Comparison of ENCODE assay signal across 1 cellular context in genomic region chr12:2963760-2964292, GRCh38.
TF ChIP-seq lines count a peak whose summit lies in the region.

No MANE protein-coding gene starts in this region.

TF ChIP-seq in HepG2, 621 proteins besides CTCF, POLR2A, EP300 and RAD21 (continued from another document):
- TF ChIP-seq, protein P1, sequence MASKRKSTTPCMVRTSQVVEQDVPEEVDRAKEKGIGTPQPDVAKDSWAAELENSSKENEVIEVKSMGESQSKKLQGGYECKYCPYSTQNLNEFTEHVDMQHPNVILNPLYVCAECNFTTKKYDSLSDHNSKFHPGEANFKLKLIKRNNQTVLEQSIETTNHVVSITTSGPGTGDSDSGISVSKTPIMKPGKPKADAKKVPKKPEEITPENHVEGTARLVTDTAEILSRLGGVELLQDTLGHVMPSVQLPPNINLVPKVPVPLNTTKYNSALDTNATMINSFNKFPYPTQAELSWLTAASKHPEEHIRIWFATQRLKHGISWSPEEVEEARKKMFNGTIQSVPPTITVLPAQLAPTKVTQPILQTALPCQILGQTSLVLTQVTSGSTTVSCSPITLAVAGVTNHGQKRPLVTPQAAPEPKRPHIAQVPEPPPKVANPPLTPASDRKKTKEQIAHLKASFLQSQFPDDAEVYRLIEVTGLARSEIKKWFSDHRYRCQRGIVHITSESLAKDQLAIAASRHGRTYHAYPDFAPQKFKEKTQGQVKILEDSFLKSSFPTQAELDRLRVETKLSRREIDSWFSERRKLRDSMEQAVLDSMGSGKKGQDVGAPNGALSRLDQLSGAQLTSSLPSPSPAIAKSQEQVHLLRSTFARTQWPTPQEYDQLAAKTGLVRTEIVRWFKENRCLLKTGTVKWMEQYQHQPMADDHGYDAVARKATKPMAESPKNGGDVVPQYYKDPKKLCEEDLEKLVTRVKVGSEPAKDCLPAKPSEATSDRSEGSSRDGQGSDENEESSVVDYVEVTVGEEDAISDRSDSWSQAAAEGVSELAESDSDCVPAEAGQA (IDR thresholded peaks at IDR 0.05; ENCODE audit: low read depth), result no peak
- TF ChIP-seq, protein P1 (CRISPR knock-in tag; IDR thresholded peaks at IDR 0.05; ENCODE audit: borderline replicate concordance), result no peak
- TF ChIP-seq, protein P2, sequence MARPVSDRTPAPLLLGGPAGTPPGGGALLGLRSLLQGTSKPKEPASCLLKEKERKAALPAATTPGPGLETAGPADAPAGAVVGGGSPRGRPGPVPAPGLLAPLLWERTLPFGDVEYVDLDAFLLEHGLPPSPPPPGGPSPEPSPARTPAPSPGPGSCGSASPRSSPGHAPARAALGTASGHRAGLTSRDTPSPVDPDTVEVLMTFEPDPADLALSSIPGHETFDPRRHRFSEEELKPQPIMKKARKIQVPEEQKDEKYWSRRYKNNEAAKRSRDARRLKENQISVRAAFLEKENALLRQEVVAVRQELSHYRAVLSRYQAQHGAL (CRISPR knock-in tag; IDR thresholded peaks at IDR 0.05; ENCODE audit: not compliant biosample characterization), result no peak
- TF ChIP-seq AGO2 (optimal IDR thresholded peaks at IDR 0.05; ENCODE audit: low read depth, low read length) (peak; percentile 64), ZNF333 (CRISPR knock-in tag; IDR thresholded peaks at IDR 0.05; ENCODE audit: borderline replicate concordance) (no peak), MAFF (IDR thresholded peaks at IDR 0.05; ENCODE audit: low read depth, low read length) (no peak), SP5 (CRISPR knock-in tag; IDR thresholded peaks at IDR 0.05; ENCODE audit: borderline replicate concordance, low read depth) (peak; percentile 71), ZNF563 (CRISPR knock-in tag; IDR thresholded peaks at IDR 0.05) (peak; percentile 30; the same call in 1 of the 2 replicates), ZNF205 (CRISPR knock-in tag; IDR thresholded peaks at IDR 0.05) (no peak), SKIL (CRISPR knock-in tag; IDR thresholded peaks at IDR 0.05; ENCODE audit: borderline replicate concordance) (0 out of 2 replicates have a peak, but pooled peaks have one; percentile 37), SOX13 (IDR thresholded peaks at IDR 0.05) (peak; percentile 75; the same call in 1 of the 2 replicates), SOX13 (CRISPR knock-in tag; conservative IDR thresholded peaks at IDR 0.05 in 1 of 2, IDR thresholded peaks at IDR 0.05 in 1 of 2) (peak in 1 of 2 experiments; percentile 77; a peak in 2 of 4 replicates), ZNF530 (CRISPR knock-in tag; IDR thresholded peaks at IDR 0.05; ENCODE audit: low read depth) (no peak), ZNF430 (CRISPR knock-in tag; IDR thresholded peaks at IDR 0.05) (peak; percentile 48; the same call in 1 of the 2 replicates), ZNF761 (CRISPR knock-in tag; conservative IDR thresholded peaks at IDR 0.05) (peak; percentile 56; the same call in 1 of the 2 replicates), TAF1 (CRISPR knock-in tag; IDR thresholded peaks at IDR 0.05) (peak; percentile 54; the same call in 1 of the 2 replicates), PATZ1 (CRISPR knock-in tag; IDR thresholded peaks at IDR 0.05) (peak; percentile 83; the same call in 1 of the 2 replicates), HNF4G (IDR thresholded peaks at IDR 0.05; ENCODE audit: borderline replicate concordance, low read depth, low read length) (peak; percentile 50; the same call in 1 of the 2 replicates), HNF4G (CRISPR knock-in tag; IDR thresholded peaks at IDR 0.05; ENCODE audit: borderline replicate concordance, low read depth) (no peak), ZNF136 (CRISPR knock-in tag; IDR thresholded peaks at IDR 0.05; ENCODE audit: low read depth) (peak; percentile 19; the same call in 1 of the 2 replicates), CEBPG (CRISPR knock-in tag; IDR thresholded peaks at IDR 0.05) (peak; percentile 24; the same call in 1 of the 2 replicates), POLR2G (IDR thresholded peaks at IDR 0.05; ENCODE audit: low read depth, low read length) (peak; percentile 66), RARA (CRISPR knock-in tag; IDR thresholded peaks at IDR 0.05) (peak; percentile 78), GABPB1 (CRISPR knock-in tag; IDR thresholded peaks at IDR 0.05) (peak; percentile 68), ZNF619 (CRISPR knock-in tag; IDR thresholded peaks at IDR 0.05) (no peak), ZNF160 (CRISPR knock-in tag; IDR thresholded peaks at IDR 0.05) (peak; percentile 12; the same call in 1 of the 2 replicates), WIZ (CRISPR knock-in tag; IDR thresholded peaks at IDR 0.05) (no peak), RXRB (CRISPR knock-in tag; IDR thresholded peaks at IDR 0.05; ENCODE audit: borderline replicate concordance) (peak; percentile 69), ZNF687 (CRISPR knock-in tag; IDR thresholded peaks at IDR 0.05) (peak; percentile 64), HNRNPL (IDR thresholded peaks at IDR 0.05; ENCODE audit: low read depth, low read length) (peak; percentile 84), MED8 (CRISPR knock-in tag; IDR thresholded peaks at IDR 0.05; ENCODE audit: insufficient replicate concordance) (no peak), MXD4 (CRISPR knock-in tag; IDR thresholded peaks at IDR 0.05) (no peak), KLF12 (CRISPR knock-in tag; IDR thresholded peaks at IDR 0.05; ENCODE audit: borderline replicate concordance) (peak; percentile 28; the same call in 1 of the 2 replicates), ZBTB3 (CRISPR knock-in tag; IDR thresholded peaks at IDR 0.05; ENCODE audit: borderline replicate concordance, low read depth) (no peak; the same call in 1 of the 2 replicates), NR2F6 (IDR thresholded peaks at IDR 0.05) (peak; percentile 51; the same call in 1 of the 2 replicates), NR2F6 (CRISPR knock-in tag; IDR thresholded peaks at IDR 0.05) (peak; percentile 77), SOX5 (CRISPR knock-in tag; IDR thresholded peaks at IDR 0.05; ENCODE audit: borderline replicate concordance) (peak; percentile 80; the same call in 1 of the 2 replicates)
- TF ChIP-seq, protein P3, sequence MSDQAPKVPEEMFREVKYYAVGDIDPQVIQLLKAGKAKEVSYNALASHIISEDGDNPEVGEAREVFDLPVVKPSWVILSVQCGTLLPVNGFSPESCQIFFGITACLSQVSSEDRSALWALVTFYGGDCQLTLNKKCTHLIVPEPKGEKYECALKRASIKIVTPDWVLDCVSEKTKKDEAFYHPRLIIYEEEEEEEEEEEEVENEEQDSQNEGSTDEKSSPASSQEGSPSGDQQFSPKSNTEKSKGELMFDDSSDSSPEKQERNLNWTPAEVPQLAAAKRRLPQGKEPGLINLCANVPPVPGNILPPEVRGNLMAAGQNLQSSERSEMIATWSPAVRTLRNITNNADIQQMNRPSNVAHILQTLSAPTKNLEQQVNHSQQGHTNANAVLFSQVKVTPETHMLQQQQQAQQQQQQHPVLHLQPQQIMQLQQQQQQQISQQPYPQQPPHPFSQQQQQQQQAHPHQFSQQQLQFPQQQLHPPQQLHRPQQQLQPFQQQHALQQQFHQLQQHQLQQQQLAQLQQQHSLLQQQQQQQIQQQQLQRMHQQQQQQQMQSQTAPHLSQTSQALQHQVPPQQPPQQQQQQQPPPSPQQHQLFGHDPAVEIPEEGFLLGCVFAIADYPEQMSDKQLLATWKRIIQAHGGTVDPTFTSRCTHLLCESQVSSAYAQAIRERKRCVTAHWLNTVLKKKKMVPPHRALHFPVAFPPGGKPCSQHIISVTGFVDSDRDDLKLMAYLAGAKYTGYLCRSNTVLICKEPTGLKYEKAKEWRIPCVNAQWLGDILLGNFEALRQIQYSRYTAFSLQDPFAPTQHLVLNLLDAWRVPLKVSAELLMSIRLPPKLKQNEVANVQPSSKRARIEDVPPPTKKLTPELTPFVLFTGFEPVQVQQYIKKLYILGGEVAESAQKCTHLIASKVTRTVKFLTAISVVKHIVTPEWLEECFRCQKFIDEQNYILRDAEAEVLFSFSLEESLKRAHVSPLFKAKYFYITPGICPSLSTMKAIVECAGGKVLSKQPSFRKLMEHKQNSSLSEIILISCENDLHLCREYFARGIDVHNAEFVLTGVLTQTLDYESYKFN (CRISPR knock-in tag; conservative IDR thresholded peaks at IDR 0.05), result peak; percentile 63
- TF ChIP-seq, protein P4, sequence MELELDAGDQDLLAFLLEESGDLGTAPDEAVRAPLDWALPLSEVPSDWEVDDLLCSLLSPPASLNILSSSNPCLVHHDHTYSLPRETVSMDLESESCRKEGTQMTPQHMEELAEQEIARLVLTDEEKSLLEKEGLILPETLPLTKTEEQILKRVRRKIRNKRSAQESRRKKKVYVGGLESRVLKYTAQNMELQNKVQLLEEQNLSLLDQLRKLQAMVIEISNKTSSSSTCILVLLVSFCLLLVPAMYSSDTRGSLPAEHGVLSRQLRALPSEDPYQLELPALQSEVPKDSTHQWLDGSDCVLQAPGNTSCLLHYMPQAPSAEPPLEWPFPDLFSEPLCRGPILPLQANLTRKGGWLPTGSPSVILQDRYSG (CRISPR knock-in tag; IDR thresholded peaks at IDR 0.05), result no peak
